ENCODE assay signal across 10 cellular contexts in the genomic region with DNA sequence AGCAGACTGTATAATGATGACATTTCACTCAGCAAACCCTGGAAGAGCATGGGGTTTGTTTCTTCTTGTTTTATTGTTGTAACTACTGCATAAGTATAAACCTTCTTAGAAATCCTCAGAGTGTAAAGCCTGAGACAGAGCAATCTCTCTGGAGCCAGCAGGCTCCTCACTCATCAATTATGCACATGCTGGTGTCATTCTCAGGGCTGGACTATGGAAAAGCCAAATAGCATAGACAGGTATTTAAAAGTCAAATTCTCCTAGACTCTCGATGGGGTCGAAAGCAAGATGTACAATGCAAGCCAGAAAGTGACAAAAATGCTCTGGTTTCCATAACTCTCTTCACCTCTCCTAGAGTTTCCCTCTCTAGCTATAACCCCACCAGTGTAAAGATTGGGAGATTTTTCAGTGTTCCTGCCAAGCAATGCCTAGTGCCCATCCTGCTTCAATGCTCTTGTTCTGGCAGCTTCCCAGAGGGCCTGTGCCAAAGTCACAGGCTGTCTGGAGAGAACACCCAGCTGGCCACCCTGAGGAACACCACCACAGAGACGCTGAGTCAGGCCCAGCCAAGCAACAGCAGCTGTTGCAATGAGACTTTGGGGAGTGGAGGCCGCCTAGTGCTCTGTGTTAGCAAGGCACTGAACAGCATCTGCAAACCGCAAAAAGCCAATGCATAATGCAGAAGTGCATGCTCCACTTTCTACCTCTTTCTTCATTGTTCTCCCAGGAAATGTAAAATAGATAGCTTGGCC.
A peak's percentile ranks its signal among the peaks of the same experiment; 100 is the strongest.
DNase-seq lines count a peak whose midpoint lies in the region; ATAC-seq, FAIRE-seq and TF ChIP-seq lines count a peak whose summit lies in the region.
"Had no signal": no experiment of that assay in that cellular context is flagged by ENCODE, and none has a peak within 500 bp of the region (broad histone marks: within the 10 kb centered on the region; RNA-seq: fewer than 3 reads in every experiment).

No MANE protein-coding gene starts in this region.

- peaks cover 27% of the 10 kb centered on the region for H3K27me3 Mint-ChIP-seq in MCF 10A (ENCODE audit: insufficient read depth, unreplicated experiment)

- CTCF ChIA-PET in MCF 10A (lab: Yijun Ruan, JAX) = interaction anchor here (0.6 to 1.0 kb wide), 3 partner anchors 69 to 502 kb away, joined by 3 to 4 read pairs (median 3); no protein-coding TSS in a partner anchor

- no TSS peak for BruUV-seq in MCF 10A (replicated peaks; lab: Mats Ljungman, UMichigan)

- H3K4me1 Mint-ChIP-seq in MCF 10A (ENCODE audit: insufficient read depth, unreplicated experiment) = no peaks in the 10 kb centered on the region

- no peaks in the 10 kb centered on the region for H3K36me3 Mint-ChIP-seq in MCF 10A (ENCODE audit: insufficient read depth, unreplicated experiment)

- H3K27me3 ChIP-seq in breast epithelium = no peaks in the 10 kb centered on the region
- no peaks in the 10 kb centered on the region for H3K27me3 ChIP-seq in left ventricle myocardium inferior (ENCODE audit: low read depth)

- H3K9me3 Mint-ChIP-seq in MCF 10A (ENCODE audit: unreplicated experiment) = no peaks in the 10 kb centered on the region

- intact Hi-C loops in MCF 10A (cut with micrococcal nuclease) (no loop called here), breast epithelium (cut with DNase I; ENCODE audit: low total_unique reads) (no loop called here), left ventricle myocardium inferior (cut with micrococcal nuclease) (no loop called here)

- H3K27ac Mint-ChIP-seq in MCF 10A (ENCODE audit: low read depth, unreplicated experiment) = no peak overlapping the region
- H3K27ac Mint-ChIP-seq: nephron had no signal

- TF ChIP-seq POLR2A in breast epithelium (IDR thresholded peaks at IDR 0.05) = no peak

- no peak for TF ChIP-seq CTCF in MCF 10A (IDR thresholded peaks at IDR 0.05; ENCODE audit: unreplicated experiment)
- no peak for TF ChIP-seq CTCF in breast epithelium (IDR thresholded peaks at IDR 0.05)
- TF ChIP-seq CTCF in left ventricle myocardium inferior (IDR thresholded peaks at IDR 0.05; ENCODE audit: borderline replicate concordance) = peak; percentile 19

- H3K4me3 ChIP-seq in breast epithelium (no peak overlapping the region), left ventricle myocardium inferior (no peak overlapping the region)
- H3K4me3 ChIP-seq: GM12878 had no signal

- DNase-seq in MCF 10A (ENCODE audit: unreplicated experiment) (peak; percentile 56), breast epithelium (ENCODE audit: low spot score in 2 of 2) (no peak), RPMI8226 (peak; percentile 89), left ventricle myocardium inferior (peak; percentile 63), urothelium cell line (ENCODE audit: low spot score) (peak; percentile 70), HCEC 1CT (no peak)
- no peak for DNase-seq in activated naive CD4-positive, alpha-beta T cell (lab: John Stamatoyannopoulos, UW)

- POLR2A ChIA-PET in MCF 10A (lab: Yijun Ruan, JAX) = interaction anchor here (0.7 kb wide), 1 partner anchor 27 kb away, joined by 3 read pairs; no protein-coding TSS in a partner anchor

- H3K36me3 ChIP-seq in breast epithelium (no peaks in the 10 kb centered on the region), left ventricle myocardium inferior (no peaks in the 10 kb centered on the region)

- ATAC-seq in GM18520 (IDR thresholded peaks at IDR 0.05; ENCODE audit: unreplicated experiment) = no peak
- ATAC-seq: GM12878 had no signal

- no peaks in the 10 kb centered on the region for H3K9me3 ChIP-seq in breast epithelium
- H3K9me3 ChIP-seq in left ventricle myocardium inferior (replicated peaks) = peaks cover 3% of the 10 kb centered on the region

- no peak overlapping the region for H3K4me3 Mint-ChIP-seq in MCF 10A (ENCODE audit: unreplicated experiment)
- H3K4me3 Mint-ChIP-seq: nephron had no signal

- no peak overlapping the region for H3K27ac ChIP-seq in breast epithelium
- H3K27ac ChIP-seq in left ventricle myocardium inferior (replicated peaks) = no peak overlapping the region

- FAIRE-seq in urothelium cell line (lab: Jason Lieb, UNC) = peak; percentile 68
- FAIRE-seq: GM12878 had no signal

- no peaks in the 10 kb centered on the region for H3K4me1 ChIP-seq in breast epithelium
- H3K4me1 ChIP-seq in left ventricle myocardium inferior = peaks cover 9% of the 10 kb centered on the region

Comparison
In these comparisons a context has a peak if more than half of its experiments do, and no peak if none do; other contexts are left out.
1. DNase-seq: peak in MCF 10A (single experiment), RPMI8226 (single experiment), left ventricle myocardium inferior (single experiment) and urothelium cell line (single experiment); none in breast epithelium (0 of 2), HCEC 1CT (single experiment) and activated naive CD4-positive, alpha-beta T cell (0 of 4).